ENCODE assay signal across 8 cellular contexts in genomic region chr3:116770815-116771450, GRCh38.
DNase-seq lines count a peak whose midpoint lies in the region; ATAC-seq and TF ChIP-seq lines count a peak whose summit lies in the region.

No MANE protein-coding gene starts in this region.

- H3K9me3 ChIP-seq in psoas muscle: no peaks in the 10 kb centered on the region
- H3K9me3 ChIP-seq in CD4-positive, alpha-beta T cell (ENCODE audit: control insufficient read depth, low read length): no peaks in the 10 kb centered on the region

- CTCF ChIA-PET in GM10248 (lab: Yijun Ruan, JAX): interaction anchor here (0.6 to 3.1 kb wide), 37 partner anchors 9 to 1993 kb away, joined by 3 to 56 read pairs (median 4); no protein-coding TSS in a partner anchor
- CTCF ChIA-PET in activated naive CD4-positive, alpha-beta T cell treated with anti-CD3 and anti-CD28 coated beads for 36 hours (lab: Charles Lee): interaction anchor here (0.6 to 1.3 kb wide), 19 partner anchors 9 to 1832 kb away, joined by 3 to 7 read pairs (median 3); no protein-coding TSS in a partner anchor
- CTCF ChIA-PET in CD4-positive, alpha-beta T cell (lab: Charles Lee): no interaction called here

- POLR2A ChIA-PET in GM10248 (lab: Yijun Ruan, JAX): no interaction called here
- POLR2A ChIA-PET in CD4-positive, alpha-beta T cell (lab: Charles Lee): no interaction called here

- H3K4me1 ChIP-seq in psoas muscle: no peaks in the 10 kb centered on the region

- H3K36me3 ChIP-seq in psoas muscle (ENCODE audit: insufficient read depth in 1 of 2, low read depth in 1 of 2): no peaks in the 10 kb centered on the region

- no peaks in the 10 kb centered on the region for H3K9me3 Mint-ChIP-seq in activated naive CD4-positive, alpha-beta T cell treated with anti-CD3 and anti-CD28 coated beads for 36 hours
- no peaks in the 10 kb centered on the region for H3K9me3 Mint-ChIP-seq in CD4-positive, alpha-beta T cell

- intact Hi-C loops in activated naive CD4-positive, alpha-beta T cell treated with anti-CD3 and anti-CD28 coated beads for 36 hours (cut with micrococcal nuclease): loop anchor here (1.0 to 5.0 kb wide), 4 partner anchors 755 to 1856 kb away; no protein-coding TSS in a partner anchor
- intact Hi-C loops in Right ventricle myocardium superior (cut with DNase I) (no loop called here), psoas muscle (cut with DNase I) (loop anchor here in 1 of 2 donors (5.0 kb wide), 1 partner anchor 946 kb away; no protein-coding TSS in a partner anchor)
- intact Hi-C loops in CD4-positive, alpha-beta T cell (cut with DNase I, micrococcal nuclease): no loop called here

- no peaks in the 10 kb centered on the region for H3K36me3 Mint-ChIP-seq in activated naive CD4-positive, alpha-beta T cell treated with anti-CD3 and anti-CD28 coated beads for 36 hours (ENCODE audit: low read depth)
- no peaks in the 10 kb centered on the region for H3K36me3 Mint-ChIP-seq in CD4-positive, alpha-beta T cell (ENCODE audit: low read depth)

- H3K27me3 ChIP-seq in psoas muscle (ENCODE audit: insufficient read depth in 3 of 3, low read length in 2 of 3): no peaks in the 10 kb centered on the region
- H3K27me3 ChIP-seq in CD4-positive, alpha-beta T cell (ENCODE audit: control insufficient read depth, insufficient read depth, low read length): no peaks in the 10 kb centered on the region

- no peak overlapping the region for H3K4me3 Mint-ChIP-seq in activated naive CD4-positive, alpha-beta T cell treated with anti-CD3 and anti-CD28 coated beads for 36 hours
- no peak overlapping the region for H3K4me3 Mint-ChIP-seq in CD4-positive, alpha-beta T cell

- TF ChIP-seq CTCF in GM10248 (IDR thresholded peaks at IDR 0.05; ENCODE audit: control extremely low read depth, extremely low read depth, low read depth, missing control alignments): peak; percentile 98
- peak; percentile 64 for TF ChIP-seq CTCF in psoas muscle (IDR thresholded peaks at IDR 0.05)
- no peak for TF ChIP-seq CTCF in CD4-positive, alpha-beta T cell (IDR thresholded peaks at IDR 0.05)

- no peaks in the 10 kb centered on the region for H3K4me1 Mint-ChIP-seq in activated naive CD4-positive, alpha-beta T cell treated with anti-CD3 and anti-CD28 coated beads for 36 hours (ENCODE audit: low read depth)
- no peaks in the 10 kb centered on the region for H3K4me1 Mint-ChIP-seq in CD4-positive, alpha-beta T cell (ENCODE audit: low read depth)

- DNase-seq in GM10248 (ENCODE audit: extremely low spot score): peak; percentile 44
- peak in 67 of 76 experiments; percentile 1 to 78 (median 37) for DNase-seq in HUDEP-2 (lab: John Stamatoyannopoulos, UW; ENCODE audit: unreplicated experiment in 76 of 76)
- peak; percentile 78 for DNase-seq in NCI-H82 treated with DMSO at 0.1 percent for 48 hours (lab: John Stamatoyannopoulos, UW; ENCODE audit: unreplicated experiment)
- DNase-seq in activated naive CD4-positive, alpha-beta T cell treated with anti-CD3 and anti-CD28 coated beads for 36 hours: peak; percentile 73
- peak; percentile 45 for DNase-seq in Right ventricle myocardium superior
- peak; percentile 18 to 55 for DNase-seq in psoas muscle
- no peak for DNase-seq in CD4-positive, alpha-beta T cell

- H3K4me3 ChIP-seq in psoas muscle: no peak overlapping the region

- H3K27ac Mint-ChIP-seq in activated naive CD4-positive, alpha-beta T cell treated with anti-CD3 and anti-CD28 coated beads for 36 hours: no peak overlapping the region
- no peak overlapping the region for H3K27ac Mint-ChIP-seq in CD4-positive, alpha-beta T cell

- ATAC-seq in GM21737 (IDR thresholded peaks at IDR 0.05; ENCODE audit: unreplicated experiment) (peak; percentile 98), Right ventricle myocardium superior (ENCODE audit: poor library complexity) (peak; percentile 77), psoas muscle (peak in 2 of 4 donors; percentile 55 to 66)
- no peak for ATAC-seq in CD4-positive, alpha-beta T cell (ENCODE audit: poor library complexity)

- no peak overlapping the region for H3K27ac ChIP-seq in psoas muscle
- H3K27ac ChIP-seq in CD4-positive, alpha-beta T cell (ENCODE audit: low read depth, low read length): no peak overlapping the region

- no peaks in the 10 kb centered on the region for H3K27me3 Mint-ChIP-seq in activated naive CD4-positive, alpha-beta T cell treated with anti-CD3 and anti-CD28 coated beads for 36 hours (ENCODE audit: low read depth)
- peaks cover 5% of the 10 kb centered on the region for H3K27me3 Mint-ChIP-seq in CD4-positive, alpha-beta T cell

- WGBS in psoas muscle, 3 donors: 2 to 3% (median 2%) methylated on average over 7 of the region's 7 CpGs

Comparison
In these comparisons a context has a peak if more than half of its experiments do, and no peak if none do; other contexts are left out.
1. DNase-seq: peak in GM10248 (single experiment), HUDEP-2 (67 of 76), NCI-H82 treated with DMSO at 0.1 percent for 48 hours (single experiment), activated naive CD4-positive, alpha-beta T cell treated with anti-CD3 and anti-CD28 coated beads for 36 hours (single experiment), Right ventricle myocardium superior (single experiment) and psoas muscle (2 of 2); none in CD4-positive, alpha-beta T cell (0 of 10).